In genomic region chr12:77667101-77667500, GRCh38 we compare ENCODE assay signal across 1 cellular context.
TF ChIP-seq lines count a peak whose summit lies in the region.

No MANE protein-coding gene starts in this region.

TF ChIP-seq in IMR-90, 13 proteins besides CTCF, POLR2A, EP300 and RAD21 (continued from another document):
- TF ChIP-seq ELK1 (IDR thresholded peaks at IDR 0.05; ENCODE audit: borderline replicate concordance, low read depth, low read length), result no peak
- TF ChIP-seq USF2 (IDR thresholded peaks at IDR 0.05; ENCODE audit: low read depth, low read length), result no peak
- TF ChIP-seq MXI1 (IDR thresholded peaks at IDR 0.05; ENCODE audit: borderline replicate concordance, low read depth, low read length), result no peak
- no peak for TF ChIP-seq RCOR1 (IDR thresholded peaks at IDR 0.05; ENCODE audit: insufficient replicate concordance, low read length)
